Comparison of ENCODE assay signal across 1 cellular context in the genomic region with DNA sequence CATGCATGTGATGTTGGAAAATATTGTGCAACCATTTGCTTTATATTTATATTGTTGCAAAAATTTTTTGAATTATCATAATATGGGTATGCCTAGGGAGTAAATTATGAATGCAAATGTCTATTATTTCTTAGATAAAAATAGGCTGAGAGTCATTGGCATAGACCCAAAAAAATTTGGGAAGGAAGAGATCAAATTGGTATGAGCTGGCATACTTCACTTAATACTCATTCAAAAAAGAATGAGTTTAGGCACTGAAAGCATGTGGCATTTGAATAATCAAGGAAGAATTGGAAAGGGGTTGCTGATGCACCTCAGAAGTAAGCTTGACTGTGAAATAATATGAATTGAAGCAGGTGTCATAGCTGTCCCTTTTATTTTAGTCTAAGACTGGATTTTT.
TF ChIP-seq lines count a peak whose summit lies in the region.

No MANE protein-coding gene starts in this region.

TF ChIP-seq in GM23338, 12 proteins besides CTCF, POLR2A, EP300 and RAD21 (continued from another document):
- TF ChIP-seq ZNF114 (CRISPR knock-in tag; IDR thresholded peaks at IDR 0.05) (no peak), ETS1 (IDR thresholded peaks at IDR 0.05) (no peak), STAT1 (IDR thresholded peaks at IDR 0.05; ENCODE audit: unreplicated experiment) (no peak)
